16 cellular contexts compared by ENCODE assay signal in the genomic region with DNA sequence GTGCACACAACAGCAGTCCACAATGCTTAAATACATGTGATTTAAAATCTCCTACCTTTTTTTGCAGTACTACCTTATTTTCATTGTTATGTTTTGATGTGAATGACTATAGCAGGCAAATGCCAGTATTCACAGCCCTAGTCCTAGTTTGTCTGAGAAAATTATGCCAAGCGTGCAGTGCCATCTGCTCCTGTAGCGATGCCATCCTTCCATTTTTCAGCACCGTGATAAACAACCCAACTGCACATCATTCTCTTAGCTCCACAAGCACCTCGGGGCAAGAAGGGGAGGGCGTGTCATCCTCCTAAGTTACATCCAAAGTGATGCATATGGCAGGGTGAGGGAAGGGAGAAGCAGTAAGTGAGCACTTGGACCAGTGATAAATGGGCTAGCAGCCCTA.
DNase-seq lines count a peak whose midpoint lies in the region; ATAC-seq, FAIRE-seq and TF ChIP-seq lines count a peak whose summit lies in the region.
"Had no signal": no experiment of that assay in that cellular context is flagged by ENCODE, and none has a peak within 500 bp of the region (broad histone marks: within the 10 kb centered on the region; RNA-seq: fewer than 3 reads in every experiment).

No MANE protein-coding gene starts in this region.

- intact Hi-C loops in Right ventricle myocardium inferior (cut with DNase I), result no loop called here

- FAIRE-seq in GM12891 (lab: Jason Lieb, UNC), result no peak
- FAIRE-seq: GM19239, H54 had no signal

- no peak for TF ChIP-seq POLR2A in GM12891 (IDR thresholded peaks at IDR 0.05; ENCODE audit: low read depth, low read length)

- ATAC-seq in Right ventricle myocardium inferior, result no peak
- ATAC-seq: HCT116 had no signal

- DNase-seq in Ammon's horn (ENCODE audit: low spot score), result peak; percentile 57
- peak; percentile 92 for DNase-seq in NCI-H1694 treated with DMSO at 0.1 percent for 48 hours (lab: John Stamatoyannopoulos, UW)
- peak; percentile 80 for DNase-seq in NCI-H69 (lab: John Stamatoyannopoulos, UW)
- DNase-seq in pons (ENCODE audit: low spot score), result peak; percentile 25
- DNase-seq in DMS79 (lab: John Stamatoyannopoulos, UW), result no peak
- DNase-seq in Right ventricle myocardium inferior (ENCODE audit: missing footprints), result no peak
- no peak for DNase-seq in SKM-1 (lab: John Stamatoyannopoulos, UW; ENCODE audit: unreplicated experiment)
- DNase-seq in GM12891 (ENCODE audit: insufficient read length, low spot score), result no peak
- DNase-seq: CD4-positive, CD25-positive, alpha-beta regulatory T cell; DMS79 treated with DMSO at 0.1 percent for 48 hours; EL; GDM1; GM23248 had no signal

TF ChIP-seq in GM12891, 5 proteins besides CTCF, POLR2A, EP300 and RAD21:
- TF ChIP-seq SPI1 (IDR thresholded peaks at IDR 0.05; ENCODE audit: low read depth, low read length) (no peak), POU2F2 (IDR thresholded peaks at IDR 0.05; ENCODE audit: low read depth, low read length) (no peak), POLR2AphosphoS5 (IDR thresholded peaks at IDR 0.05; ENCODE audit: low read depth, low read length) (no peak), TAF1 (IDR thresholded peaks at IDR 0.05; ENCODE audit: low read depth, low read length) (no peak), PAX5 (IDR thresholded peaks at IDR 0.05; ENCODE audit: insufficient read depth, low read length, severe bottlenecking) (no peak)

Comparison
In these comparisons a context has a peak if more than half of its experiments do, and no peak if none do; other contexts are left out.
1. DNase-seq: peak in Ammon's horn (single experiment), NCI-H1694 treated with DMSO at 0.1 percent for 48 hours (single experiment), NCI-H69 (single experiment) and pons (single experiment); none in DMS79 (single experiment), Right ventricle myocardium inferior (single experiment), SKM-1 (single experiment) and GM12891 (single experiment).